Comparison of ENCODE assay signal across 1 cellular context in the genomic region with DNA sequence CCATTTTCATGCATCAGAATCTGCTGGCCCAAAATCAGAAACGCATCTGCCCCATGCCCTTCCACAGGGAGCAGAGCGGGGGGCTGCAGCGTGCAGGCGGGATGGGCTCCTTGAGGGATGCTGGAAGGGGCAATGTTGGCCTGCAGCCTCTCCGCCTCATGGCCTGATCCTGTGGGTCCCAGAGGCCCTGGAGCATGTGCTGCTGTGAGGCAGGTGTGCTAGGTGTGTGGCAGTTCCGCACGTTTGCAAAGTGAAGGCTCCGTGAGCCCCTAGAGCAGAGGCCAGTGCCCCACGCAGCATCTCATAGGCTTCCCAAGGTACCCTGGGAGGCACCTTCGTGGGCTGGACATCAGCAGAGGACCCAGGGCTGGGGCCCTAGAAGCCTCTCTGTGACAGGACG.
TF ChIP-seq lines count a peak whose summit lies in the region.

No MANE protein-coding gene starts in this region.

TF ChIP-seq in H1, 55 proteins besides CTCF, POLR2A, EP300 and RAD21:
- TF ChIP-seq CBX5 (IDR thresholded peaks at IDR 0.05; ENCODE audit: low read depth, low read length): no peak
